Comparison of ENCODE assay signal across 10 cellular contexts in the genomic region with DNA sequence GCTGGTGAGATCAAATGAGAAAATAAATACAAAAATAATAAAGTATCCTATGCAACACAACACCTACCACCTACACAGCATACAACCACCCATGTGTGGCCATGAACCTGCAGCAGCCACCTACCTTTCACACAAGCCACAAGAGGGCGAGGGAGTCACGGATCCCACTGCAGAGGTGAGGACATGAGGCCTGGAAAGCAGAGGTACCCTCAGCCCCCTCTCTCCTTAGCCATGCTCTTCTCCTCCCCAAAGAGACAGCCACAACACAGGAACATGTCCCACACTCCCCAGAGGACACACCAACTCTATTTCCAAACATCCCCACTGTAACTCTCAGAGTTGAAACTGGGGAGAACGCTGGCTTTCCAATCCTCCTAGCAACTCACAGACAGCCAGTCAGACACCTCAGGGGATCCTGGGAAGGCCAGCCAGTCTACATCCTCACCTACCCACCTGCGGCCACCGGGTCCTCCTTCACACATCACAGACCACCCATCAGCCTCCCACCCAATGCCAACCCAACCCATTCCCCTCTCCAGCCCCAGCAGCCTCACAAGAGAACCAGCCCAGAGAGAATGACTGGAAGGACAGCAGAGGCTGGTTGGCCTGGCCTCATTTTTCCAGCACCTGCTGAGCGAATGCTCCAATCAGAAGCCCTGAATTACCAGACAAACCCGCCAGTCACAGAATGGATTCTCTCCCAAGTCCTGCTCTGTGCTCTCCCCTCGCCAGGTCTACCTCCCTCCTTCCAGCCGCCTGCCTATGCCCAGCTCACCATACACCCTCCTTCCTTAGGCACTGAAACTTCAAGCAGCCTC. TPM values are rescaled to one million over a fixed set of nuclear protein-coding genes. Genes with fewer than 3 reads are reported as not detected.
DNase-seq lines count a peak whose midpoint lies in the region; ATAC-seq and TF ChIP-seq lines count a peak whose summit lies in the region.
"Had no signal": no experiment of that assay in that cellular context is flagged by ENCODE, and none has a peak within 500 bp of the region (broad histone marks: within the 10 kb centered on the region; RNA-seq: fewer than 3 reads in every experiment).

No MANE protein-coding gene starts in this region.

- H3K27me3 Mint-ChIP-seq in activated CD8-positive, alpha-beta memory T cell treated with anti-CD3 and anti-CD28 coated beads, Interleukin-2, amount 10 ng/mL, durations not matched to agents 7 days and 5 days = peaks cover 22% of the 10 kb centered on the region
- no peaks in the 10 kb centered on the region for H3K27me3 Mint-ChIP-seq in activated CD4-positive, alpha-beta memory T cell treated with anti-CD3 and anti-CD28 coated beads, Interleukin-2, amount 10 ng/mL, durations not matched to agents 7 days and 5 days
- H3K27me3 Mint-ChIP-seq in activated T-cell treated with anti-CD3 and anti-CD28 coated beads, Interleukin-2, amount 50 U/mL, for 72 hours (ENCODE audit: low read depth) = peaks cover 11% of the 10 kb centered on the region

- H3K36me3 Mint-ChIP-seq in activated CD8-positive, alpha-beta memory T cell treated with anti-CD3 and anti-CD28 coated beads, Interleukin-2, amount 10 ng/mL, durations not matched to agents 7 days and 5 days = no peaks in the 10 kb centered on the region
- no peaks in the 10 kb centered on the region for H3K36me3 Mint-ChIP-seq in activated CD4-positive, alpha-beta memory T cell treated with anti-CD3 and anti-CD28 coated beads, Interleukin-2, amount 10 ng/mL, durations not matched to agents 7 days and 5 days (ENCODE audit: low read depth)
- H3K36me3 Mint-ChIP-seq in activated T-cell treated with anti-CD3 and anti-CD28 coated beads, Interleukin-2, amount 50 U/mL, for 72 hours (ENCODE audit: insufficient read depth in 2 of 2) = no peaks in the 10 kb centered on the region

- no peak overlapping the region for H3K27ac Mint-ChIP-seq in activated CD8-positive, alpha-beta memory T cell treated with anti-CD3 and anti-CD28 coated beads, Interleukin-2, amount 10 ng/mL, durations not matched to agents 7 days and 5 days
- no peak overlapping the region for H3K27ac Mint-ChIP-seq in activated CD4-positive, alpha-beta memory T cell treated with anti-CD3 and anti-CD28 coated beads, Interleukin-2, amount 10 ng/mL, durations not matched to agents 7 days and 5 days
- H3K27ac Mint-ChIP-seq in activated T-cell treated with anti-CD3 and anti-CD28 coated beads, Interleukin-2, amount 50 U/mL, for 72 hours = no peak overlapping the region

- ATAC-seq in activated CD8-positive, alpha-beta memory T cell treated with anti-CD3 and anti-CD28 coated beads, Interleukin-2, amount 10 ng/mL, durations not matched to agents 7 days and 5 days = no peak
- ATAC-seq in activated T-cell treated with anti-CD3 and anti-CD28 coated beads, Interleukin-2, amount 50 U/mL, for 72 hours (replicated peaks in 1 of 2) = no peak
- ATAC-seq: activated CD4-positive, CD25-positive, alpha-beta regulatory T cell treated with anti-CD3 and anti-CD28 coated beads, Interleukin-2, amount 50 U/mL, for 24 hours had no signal

- no peaks in the 10 kb centered on the region; the same call in 1 of the 2 replicates for H3K36me3 ChIP-seq in H7 (replicated peaks; ENCODE audit: control insufficient read depth, insufficient read depth, low read length)
- H3K36me3 ChIP-seq in adrenal gland (replicated peaks in 1 of 2) = no peaks in the 10 kb centered on the region
- H3K36me3 ChIP-seq: Peyer's patch had no signal

- POLR2A ChIA-PET in activated CD4-positive, alpha-beta memory T cell treated with anti-CD3 and anti-CD28 coated beads, Interleukin-2, amount 10 ng/mL, durations not matched to agents 7 days and 5 days (lab: Charles Lee) = no interaction called here

- H3K9me3 ChIP-seq in adrenal gland (replicated peaks in 1 of 3) = no peaks in the 10 kb centered on the region
- H3K9me3 ChIP-seq: Peyer's patch had no signal

- TF ChIP-seq CTCF in adrenal gland (IDR thresholded peaks at IDR 0.05) = no peak

- H3K4me3 Mint-ChIP-seq in activated CD8-positive, alpha-beta memory T cell treated with anti-CD3 and anti-CD28 coated beads, Interleukin-2, amount 10 ng/mL, durations not matched to agents 7 days and 5 days = no peak overlapping the region
- no peak overlapping the region for H3K4me3 Mint-ChIP-seq in activated CD4-positive, alpha-beta memory T cell treated with anti-CD3 and anti-CD28 coated beads, Interleukin-2, amount 10 ng/mL, durations not matched to agents 7 days and 5 days
- no peak overlapping the region for H3K4me3 Mint-ChIP-seq in activated T-cell treated with anti-CD3 and anti-CD28 coated beads, Interleukin-2, amount 50 U/mL, for 72 hours

- 84 to 91% (median 88%) methylated on average over 8 to 9 of the region's 9 CpGs for WGBS in adrenal gland, 4 donors

- CTCF ChIA-PET in activated CD8-positive, alpha-beta memory T cell treated with anti-CD3 and anti-CD28 coated beads, Interleukin-2, amount 10 ng/mL, durations not matched to agents 7 days and 5 days (lab: Charles Lee) = no interaction called here
- CTCF ChIA-PET in activated CD4-positive, alpha-beta memory T cell treated with anti-CD3 and anti-CD28 coated beads, Interleukin-2, amount 10 ng/mL, durations not matched to agents 7 days and 5 days (lab: Charles Lee) = no interaction called here

- peaks cover 50 to 76% of the 10 kb centered on the region in 2 donors for H3K4me1 ChIP-seq in adrenal gland (replicated peaks in 1 of 2)

- no peak for TF ChIP-seq POLR2A in adrenal gland (IDR thresholded peaks at IDR 0.05)

- peak overlapping the region in 4 of 5 donors; percentile 11 to 92 (median 87) for H3K27ac ChIP-seq in adrenal gland

- peaks cover 6% of the 10 kb centered on the region for H3K4me1 Mint-ChIP-seq in activated CD8-positive, alpha-beta memory T cell treated with anti-CD3 and anti-CD28 coated beads, Interleukin-2, amount 10 ng/mL, durations not matched to agents 7 days and 5 days
- no peaks in the 10 kb centered on the region for H3K4me1 Mint-ChIP-seq in activated CD4-positive, alpha-beta memory T cell treated with anti-CD3 and anti-CD28 coated beads, Interleukin-2, amount 10 ng/mL, durations not matched to agents 7 days and 5 days
- no peaks in the 10 kb centered on the region for H3K4me1 Mint-ChIP-seq in activated T-cell treated with anti-CD3 and anti-CD28 coated beads, Interleukin-2, amount 50 U/mL, for 72 hours (ENCODE audit: low read depth)

- H3K9me3 Mint-ChIP-seq in activated CD8-positive, alpha-beta memory T cell treated with anti-CD3 and anti-CD28 coated beads, Interleukin-2, amount 10 ng/mL, durations not matched to agents 7 days and 5 days (ENCODE audit: low read depth) = no peaks in the 10 kb centered on the region
- H3K9me3 Mint-ChIP-seq in activated CD4-positive, alpha-beta memory T cell treated with anti-CD3 and anti-CD28 coated beads, Interleukin-2, amount 10 ng/mL, durations not matched to agents 7 days and 5 days = no peaks in the 10 kb centered on the region
- H3K9me3 Mint-ChIP-seq in activated T-cell treated with anti-CD3 and anti-CD28 coated beads, Interleukin-2, amount 50 U/mL, for 72 hours = no peaks in the 10 kb centered on the region

- H3K27me3 ChIP-seq in H7 (ENCODE audit: control insufficient read depth, insufficient read depth, low read length) = no peaks in the 10 kb centered on the region
- H3K27me3 ChIP-seq in adrenal gland = no peaks in the 10 kb centered on the region
- H3K27me3 ChIP-seq: Peyer's patch had no signal

- intact Hi-C loops in adrenal gland (cut with DNase I) = no loop called here

- DNase-seq in D341Med (ENCODE audit: low spot score) (peak; percentile 43), H7 (peak; percentile 71), adrenal gland (no peak), left kidney (ENCODE audit: low read depth, low spot score) (peak; percentile 74), NCI-H2029 (lab: John Stamatoyannopoulos, UW) (no peak)
- DNase-seq in activated CD8-positive, alpha-beta memory T cell treated with anti-CD3 and anti-CD28 coated beads, Interleukin-2, amount 10 ng/mL, durations not matched to agents 7 days and 5 days = no peak
- no peak for DNase-seq in activated CD4-positive, alpha-beta memory T cell treated with anti-CD3 and anti-CD28 coated beads, Interleukin-2, amount 10 ng/mL, durations not matched to agents 7 days and 5 days
- no peak for DNase-seq in activated T-cell treated with anti-CD3 and anti-CD28 coated beads, Interleukin-2, amount 50 U/mL, for 72 hours
- DNase-seq: Peyer's patch had no signal

- H3K4me3 ChIP-seq in H7 (ENCODE audit: insufficient read depth, low read depth, low read length) (no peak overlapping the region), adrenal gland (no peak overlapping the region)
- H3K4me3 ChIP-seq: Peyer's patch had no signal

RNA-seq across cellular contexts. Expression of gene DLG5, which starts 18.4 kb away (rescaled TPM):
- total RNA-seq in H7 (2014; rRNA removed; shearing (Covaris generic)) = 28.2 and 31.7 TPM in 2 replicates
- 100 to 1,000 TPM in 6 of 8 donors, 10 to 100 TPM in 2; 81.8 to 175 (median 125) TPM for total RNA-seq in adrenal gland
- polyA plus RNA-seq in adrenal gland = 10 to 100 TPM; 39.6 to 94.4 (median 88.6) TPM
- total RNA-seq in activated CD8-positive, alpha-beta memory T cell treated with anti-CD3 and anti-CD28 coated beads, Interleukin-2, amount 10 ng/mL, durations not matched to agents 7 days and 5 days = 1 to 10 TPM; 3.0 to 4.8 TPM
- total RNA-seq in activated CD4-positive, alpha-beta memory T cell treated with anti-CD3 and anti-CD28 coated beads, Interleukin-2, amount 10 ng/mL, durations not matched to agents 7 days and 5 days = 1 to 10 TPM; 9.6 to 9.9 TPM
- total RNA-seq in activated T-cell treated with anti-CD3 and anti-CD28 coated beads, Interleukin-2, amount 50 U/mL, for 72 hours = 1 to 10 TPM; 3.2 to 6.5 TPM

Comparison
In these comparisons a context has a peak if more than half of its experiments do, and no peak if none do; other contexts are left out.
1. DNase-seq: peak in D341Med (single experiment), H7 (single experiment) and left kidney (single experiment); none in adrenal gland (0 of 7), activated CD8-positive, alpha-beta memory T cell treated with anti-CD3 and anti-CD28 coated beads, Interleukin-2, amount 10 ng/mL, durations not matched to agents 7 days and 5 days (single experiment), activated CD4-positive, alpha-beta memory T cell treated with anti-CD3 and anti-CD28 coated beads, Interleukin-2, amount 10 ng/mL, durations not matched to agents 7 days and 5 days (single experiment), activated T-cell treated with anti-CD3 and anti-CD28 coated beads, Interleukin-2, amount 50 U/mL, for 72 hours (0 of 2) and NCI-H2029 (single experiment).